In genomic region chr5:52777186-52777585, GRCh38 we compare ENCODE assay signal across 21 cellular contexts.
"Had no signal": no experiment of that assay in that cellular context is flagged by ENCODE, and none has a peak within 500 bp of the region (broad histone marks: within the 10 kb centered on the region; RNA-seq: fewer than 3 reads in every experiment).

No MANE protein-coding gene starts in this region.

- H3K27me3 ChIP-seq: ovary, stomach, testis, thyroid gland, transverse colon, upper lobe of left lung had no signal

- H3K9me3 ChIP-seq: mucosa of descending colon, ovary, stomach, testis, thyroid gland, transverse colon, upper lobe of left lung had no signal

- ATAC-seq: left cardiac atrium; left lobe of liver; mucosa of descending colon; naive thymus-derived CD4-positive, alpha-beta T cell; natural killer cell treated with Interleukin-12 subunit alpha and Interleukin-12 subunit beta and Interleukin-15 and Interleukin-18, amount 100 ng/mL, for 72 hours; right cardiac atrium; sciatic nerve; stimulated activated memory B cell treated with anti-CD40 and anti-IgM and Interleukin-4, amounts not matched to agents 10 μg/mL and 1 μg/mL and 100 μg/mL, for 72 hours; stimulated activated naive CD8-positive, alpha-beta T cell treated with anti-CD3 and anti-CD28 coated beads, Interleukin-15, Interleukin-2, amounts not matched to agents 100 U/mL and 50 U/mL, for 24 hours had no signal

- H3K36me3 ChIP-seq: ovary, stomach, thyroid gland, transverse colon, upper lobe of left lung had no signal

- DNase-seq: hippocampal formation; kidney glomerular epithelial cell; left cardiac atrium; midbrain; mucosa of descending colon; naive thymus-derived CD4-positive, alpha-beta T cell; ovary; right cardiac atrium; stimulated activated CD4-positive, alpha-beta T cell treated with anti-CD3 and anti-CD28 coated beads, Interleukin-4, amount 100 ng/mL, for 24 hours; stimulated activated naive CD8-positive, alpha-beta T cell treated with anti-CD3 and anti-CD28 coated beads, Interleukin-15, Interleukin-2, amounts not matched to agents 100 U/mL and 50 U/mL, for 24 hours; stomach; testis; thyroid gland; transverse colon; upper lobe of left lung had no signal

- H3K4me3 ChIP-seq: lung, mucosa of descending colon, ovary, skin epidermis, stomach, testis, thyroid gland, transverse colon, upper lobe of left lung had no signal

- H3K27ac ChIP-seq: ovary, skin epidermis, stomach, testis, transverse colon had no signal

- H3K4me1 ChIP-seq: stomach, testis, thyroid gland had no signal
